Comparison of ENCODE assay signal across 8 cellular contexts in genomic region chr9:127979015-127979332, GRCh38. TPM values are rescaled to one million over a fixed set of nuclear protein-coding genes. Genes with fewer than 3 reads are reported as not detected.
DNase-seq lines count a peak whose midpoint lies in the region; ATAC-seq and TF ChIP-seq lines count a peak whose summit lies in the region.

No MANE protein-coding gene starts in this region.

- peaks cover 12% of the 10 kb centered on the region for H3K36me3 ChIP-seq in CD8-positive, alpha-beta memory T cell (ENCODE audit: insufficient read depth, low read length)
- H3K36me3 ChIP-seq in ovary = no peaks in the 10 kb centered on the region

- 13 to 35% (median 23%) methylated on average over 5 of the region's 5 CpGs for WGBS in ovary, 3 donors

- H3K4me3 Mint-ChIP-seq in CD8-positive, alpha-beta memory T cell = peak overlapping the region; percentile 95 to 99 (median 97)

- DNase-seq in CD8-positive, alpha-beta memory T cell = no peak
- DNase-seq in RWPE1 (ENCODE audit: low spot score) (no peak), epithelial cell of prostate (ENCODE audit: low read depth, low spot score) (no peak), ovary (no peak), OCI-M2 (lab: John Stamatoyannopoulos, UW; ENCODE audit: unreplicated experiment) (no peak), kidney tubule cell (ENCODE audit: low spot score) (no peak)

- H3K27ac Mint-ChIP-seq in CD8-positive, alpha-beta memory T cell = peak overlapping the region; percentile 69 to 99 (median 92)

- peaks cover 0 to 58% (median 3%) of the 10 kb centered on the region in 3 donors for H3K36me3 Mint-ChIP-seq in CD8-positive, alpha-beta memory T cell

- peaks cover 60% of the 10 kb centered on the region for H3K4me1 ChIP-seq in CD8-positive, alpha-beta memory T cell (ENCODE audit: insufficient read depth, low read length)
- peaks cover 39% of the 10 kb centered on the region for H3K4me1 ChIP-seq in ovary (ENCODE audit: insufficient read depth)

- H3K4me3 ChIP-seq in CD8-positive, alpha-beta memory T cell (ENCODE audit: low read length) = peak overlapping the region; percentile 98
- H3K4me3 ChIP-seq in ovary = peak overlapping the region; percentile 89

- CTCF ChIA-PET in CD8-positive, alpha-beta memory T cell (lab: Charles Lee) = interaction anchor here (1.7 to 13.0 kb wide), 6 partner anchors 9 to 139 kb away, joined by 3 to 186 read pairs (median 10); no protein-coding TSS in a partner anchor
- CTCF ChIA-PET in RWPE1 (lab: Yijun Ruan, JAX) = interaction anchor here (0.5 to 2.1 kb wide), 9 partner anchors 12 to 1768 kb away, joined by 3 to 9 read pairs (median 6); partner anchors contain the start of gene TOR2A

- H3K4me1 Mint-ChIP-seq in CD8-positive, alpha-beta memory T cell = peaks cover 53 to 66% (median 60%) of the 10 kb centered on the region in 3 donors

- ATAC-seq in HG02623 (IDR thresholded peaks at IDR 0.05; ENCODE audit: unreplicated experiment) (no peak), HG02759 (IDR thresholded peaks at IDR 0.05; ENCODE audit: unreplicated experiment) (no peak)

- TF ChIP-seq EP300 in ovary (IDR thresholded peaks at IDR 0.05) = no peak

- H3K27me3 ChIP-seq in CD8-positive, alpha-beta memory T cell (ENCODE audit: insufficient read depth, low read length, poor library complexity, severe bottlenecking) = no peaks in the 10 kb centered on the region
- H3K27me3 ChIP-seq in ovary = no peaks in the 10 kb centered on the region

- no peaks in the 10 kb centered on the region for H3K9me3 ChIP-seq in CD8-positive, alpha-beta memory T cell (ENCODE audit: low read length)
- H3K9me3 ChIP-seq in ovary = no peaks in the 10 kb centered on the region

- no peak for TF ChIP-seq POLR2A in ovary (IDR thresholded peaks at IDR 0.05)

- peak overlapping the region; percentile 68 for H3K27ac ChIP-seq in CD8-positive, alpha-beta memory T cell (ENCODE audit: low read depth, low read length)
- H3K27ac ChIP-seq in RWPE1 = peak overlapping the region; percentile 100
- H3K27ac ChIP-seq in epithelial cell of prostate = peak overlapping the region; percentile 77
- H3K27ac ChIP-seq in ovary = peak overlapping the region; percentile 41 to 58

- intact Hi-C loops in ovary (cut with DNase I) = loop anchor here in 1 of 4 donors (5.0 kb wide), 1 partner anchor 37 kb away; no protein-coding TSS in a partner anchor

- H3K27me3 Mint-ChIP-seq in CD8-positive, alpha-beta memory T cell = no peaks in the 10 kb centered on the region

- TF ChIP-seq CTCF in RWPE1 (conservative IDR thresholded peaks at IDR 0.05; ENCODE audit: low read depth) (no peak), ovary (IDR thresholded peaks at IDR 0.05) (no peak)

- no peaks in the 10 kb centered on the region for H3K9me3 Mint-ChIP-seq in CD8-positive, alpha-beta memory T cell

- POLR2A ChIA-PET in CD8-positive, alpha-beta memory T cell (lab: Charles Lee) = interaction anchor here (0.5 to 3.6 kb wide), 4 partner anchors 8 to 52 kb away, joined by 3 to 29 read pairs (median 6); no protein-coding TSS in a partner anchor
- POLR2A ChIA-PET in RWPE1 (lab: Yijun Ruan, JAX; ENCODE audit: low non-redundant PET) = no interaction called here

RNA-seq across cellular contexts. Expression of gene EEIG1, which starts 1.8 kb away (rescaled TPM):
- total RNA-seq in CD8-positive, alpha-beta memory T cell = 10 to 100 TPM; 82.2 to 93.3 TPM
- polyA plus RNA-seq in CD8-positive, alpha-beta memory T cell = 167 TPM
- total RNA-seq in ovary = 100 to 1,000 TPM in 2 of 7 donors, 10 to 100 TPM in 4, 1 to 10 TPM in 1; 8.6 to 104 (median 76.0) TPM
- polyA plus RNA-seq in ovary = 10 to 100 TPM; 17.9 to 20.8 TPM

RNA-seq across cellular contexts. Expression of gene DPM2, which starts 41.3 kb away (rescaled TPM):
- 10 to 100 TPM; 73.8 to 75.5 TPM for total RNA-seq in CD8-positive, alpha-beta memory T cell
- polyA plus RNA-seq in CD8-positive, alpha-beta memory T cell = 52.2 TPM
- 10 to 100 TPM; 10.6 to 37.1 (median 27.8) TPM for total RNA-seq in ovary
- 10 to 100 TPM; 22.7 to 27.2 TPM for polyA plus RNA-seq in ovary

RNA-seq across cellular contexts. Expression of gene PIP5KL1, which starts 48.4 kb away (rescaled TPM):
- 1 to 10 TPM; 1.4 to 2.5 TPM for total RNA-seq in CD8-positive, alpha-beta memory T cell
- polyA plus RNA-seq in CD8-positive, alpha-beta memory T cell = 0.89 TPM
- 1 to 10 TPM in 6 of 7 donors, under 1 TPM in 1; 0.48 to 4.0 (median 2.0) TPM for total RNA-seq in ovary
- polyA plus RNA-seq in ovary = under 1 TPM; 0.10 to 0.35 TPM

Comparison
In these comparisons a context has a peak if more than half of its experiments do, and no peak if none do; other contexts are left out.
1. H3K27ac ChIP-seq: peak in every context shown above with its lines; median percentile 100 in RWPE1; 77 in epithelial cell of prostate; 68 in CD8-positive, alpha-beta memory T cell; 50 in ovary.